Comparison of ENCODE assay signal across 24 cellular contexts in the genomic region with DNA sequence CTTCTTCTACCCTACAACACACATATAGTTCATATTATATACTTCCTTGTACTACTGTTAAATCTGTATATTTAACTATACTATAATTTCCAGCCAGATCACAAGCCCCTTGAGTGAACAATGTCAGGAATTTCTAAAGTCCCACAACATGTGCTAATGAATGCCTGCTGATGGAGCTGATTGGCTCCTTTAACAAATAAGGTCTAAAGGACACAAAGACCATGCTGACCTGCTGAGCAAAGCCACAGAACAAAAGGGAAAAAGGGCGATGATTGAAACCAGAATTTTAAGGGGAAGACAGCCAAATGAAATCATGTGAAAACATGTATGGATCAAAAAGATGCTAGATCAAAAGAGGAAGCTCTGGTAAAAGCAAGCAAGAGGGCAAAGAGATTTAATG.
DNase-seq lines count a peak whose midpoint lies in the region; ATAC-seq and TF ChIP-seq lines count a peak whose summit lies in the region.
"Had no signal": no experiment of that assay in that cellular context is flagged by ENCODE, and none has a peak within 500 bp of the region (broad histone marks: within the 10 kb centered on the region; RNA-seq: fewer than 3 reads in every experiment).

No MANE protein-coding gene starts in this region.

- no peaks in the 10 kb centered on the region for H3K27me3 ChIP-seq in Caco-2 (replicated peaks; ENCODE audit: control insufficient read depth, insufficient read depth, low read length)
- no peaks in the 10 kb centered on the region for H3K27me3 ChIP-seq in HUES6 (ENCODE audit: control insufficient read depth, insufficient read depth, low read length)
- no peaks in the 10 kb centered on the region for H3K27me3 ChIP-seq in endodermal cell (ENCODE audit: control insufficient read depth, insufficient read depth, low read length, poor library complexity, severe bottlenecking)
- no peaks in the 10 kb centered on the region for H3K27me3 ChIP-seq in neural progenitor cell
- H3K27me3 ChIP-seq: BLaER1 treated with 17β-estradiol and CSF1 and Interleukin-3, amounts not matched to agents 10 nM and 100 nM had no signal

- H3K27me3 Mint-ChIP-seq in Caco-2 (ENCODE audit: insufficient read depth, unreplicated experiment) (no peaks in the 10 kb centered on the region), endodermal cell (ENCODE audit: insufficient read depth) (no peaks in the 10 kb centered on the region), neural progenitor cell (ENCODE audit: insufficient read depth, low read depth) (no peaks in the 10 kb centered on the region)

- H3K27ac Mint-ChIP-seq in Caco-2 (ENCODE audit: unreplicated experiment) (peak overlapping the region; percentile 1), endodermal cell (peak overlapping the region; percentile 29), neural progenitor cell (peak overlapping the region; percentile 87)
- H3K27ac Mint-ChIP-seq: CD8-positive, alpha-beta T cell had no signal

- H3K4me3 Mint-ChIP-seq in Caco-2 (ENCODE audit: unreplicated experiment) (no peak overlapping the region), endodermal cell (no peak overlapping the region), neural progenitor cell (peak overlapping the region; percentile 3)
- H3K4me3 Mint-ChIP-seq: CD8-positive, alpha-beta T cell had no signal

- H3F3A ChIP-seq in neural progenitor cell (ENCODE audit: low read depth) = peaks cover 23% of the 10 kb centered on the region

- H2AFZ ChIP-seq in neural progenitor cell (replicated peaks) = no peak overlapping the region

- TF ChIP-seq CTCF in Caco-2 (IDR thresholded peaks at IDR 0.05; ENCODE audit: insufficient read depth in 1 of 2, low read depth in 1 of 2, low read length in 1 of 2, severe bottlenecking in 1 of 2, unreplicated experiment in 1 of 2) = no peak
- no peak for TF ChIP-seq CTCF in endodermal cell (conservative IDR thresholded peaks at IDR 0.05)
- no peak for TF ChIP-seq CTCF in neural progenitor cell (IDR thresholded peaks at IDR 0.05)

- no peaks in the 10 kb centered on the region for H3K79me2 ChIP-seq in neural progenitor cell (ENCODE audit: low read depth)

- POLR2A ChIA-PET in Caco-2 (lab: Charles Lee) = no interaction called here

- no peak overlapping the region for H3K9ac ChIP-seq in HUES6 (ENCODE audit: low read length)
- H3K9ac ChIP-seq in endodermal cell (ENCODE audit: extremely low read depth, low read length, poor library complexity, severe bottlenecking) = no peak overlapping the region
- no peak overlapping the region for H3K9ac ChIP-seq in neural progenitor cell
- H3K9ac ChIP-seq: BLaER1 treated with 17β-estradiol and CSF1 and Interleukin-3, amounts not matched to agents 10 nM and 100 nM; SK-N-SH had no signal

- intact Hi-C loops in Caco-2 (cut with micrococcal nuclease; ENCODE audit: unreplicated experiment) = no loop called here

- 67% methylated on average over 1 of the region's 1 CpG; no CpG with 5 or more reads in 1 of the 2 experiments for WGBS in endodermal cell (ENCODE audit: insufficient coverage in 1 of 2, insufficient read length in 1 of 2), 2 experiments

- no peak for DNase-seq in Caco-2
- DNase-seq in endodermal cell = no peak
- DNase-seq in neural progenitor cell (ENCODE audit: low spot score) = peak; percentile 82
- DNase-seq in D341Med (ENCODE audit: low spot score) = no peak
- no peak for DNase-seq in NK-92 treated with Interleukin-12 subunit alpha and Interleukin-12 subunit beta, amount 100 ng/mL, for 24 hours (lab: John Stamatoyannopoulos, UW)
- DNase-seq: 8988T; CD8-positive, alpha-beta T cell; DMS53; GDM1; GOT3; KG1; NCI-H1105; NCI-H146; NCI-H2029; NCI-H2227 treated with DMSO at 0.1 percent for 48 hours; NCI-H510A treated with DMSO at 0.1 percent for 48 hours; NCI-H774; SIG-M5; SK-N-SH had no signal

- H3K36me3 Mint-ChIP-seq in Caco-2 (ENCODE audit: insufficient read depth, unreplicated experiment) (peaks cover 79% of the 10 kb centered on the region), endodermal cell (ENCODE audit: low read depth) (no peaks in the 10 kb centered on the region), neural progenitor cell (peaks cover 2% of the 10 kb centered on the region)
- H3K36me3 Mint-ChIP-seq: CD8-positive, alpha-beta T cell had no signal

- no peaks in the 10 kb centered on the region for H3K4me1 ChIP-seq in Caco-2
- peaks cover 22% of the 10 kb centered on the region for H3K4me1 ChIP-seq in HUES6 (ENCODE audit: control insufficient read depth, insufficient read depth, low read length)
- H3K4me1 ChIP-seq in endodermal cell (ENCODE audit: control insufficient read depth, insufficient read depth, low read length) = no peaks in the 10 kb centered on the region
- H3K4me1 ChIP-seq in neural progenitor cell = peaks cover 46% of the 10 kb centered on the region

- no TSS peak for BruUV-seq in Caco-2 (replicated peaks; lab: Mats Ljungman, UMichigan)

- no peaks in the 10 kb centered on the region for H3K9me3 Mint-ChIP-seq in Caco-2 (ENCODE audit: unreplicated experiment)
- H3K9me3 Mint-ChIP-seq in endodermal cell = peaks cover 4% of the 10 kb centered on the region
- peaks cover 23% of the 10 kb centered on the region for H3K9me3 Mint-ChIP-seq in neural progenitor cell

- peaks cover 12% of the 10 kb centered on the region for H3K4me1 Mint-ChIP-seq in Caco-2 (ENCODE audit: low read depth, unreplicated experiment)
- H3K4me1 Mint-ChIP-seq in endodermal cell = peaks cover 12% of the 10 kb centered on the region
- peaks cover 32% of the 10 kb centered on the region for H3K4me1 Mint-ChIP-seq in neural progenitor cell

- CTCF ChIA-PET in Caco-2 (lab: Charles Lee) = no interaction called here

- H3K4me3 ChIP-seq in Caco-2 (ENCODE audit: low read depth, low read length) (no peak overlapping the region), HUES6 (ENCODE audit: low read depth, low read length) (no peak overlapping the region), endodermal cell (ENCODE audit: low read length) (no peak overlapping the region), neural progenitor cell (no peak overlapping the region)
- H3K4me3 ChIP-seq: BLaER1 treated with 17β-estradiol and CSF1 and Interleukin-3, amounts not matched to agents 10 nM and 100 nM had no signal

- H3K4me2 ChIP-seq in neural progenitor cell = peak overlapping the region; percentile 35
- H3K4me2 ChIP-seq: BLaER1 treated with 17β-estradiol and CSF1 and Interleukin-3, amounts not matched to agents 10 nM and 100 nM; SK-N-SH had no signal

- peaks cover 1% of the 10 kb centered on the region; the same call in 1 of the 2 replicates for H3K36me3 ChIP-seq in Caco-2 (ENCODE audit: control insufficient read depth, insufficient read depth, low read length)
- H3K36me3 ChIP-seq in HUES6 (ENCODE audit: control insufficient read depth, insufficient read depth, low read length) = no peaks in the 10 kb centered on the region
- no peaks in the 10 kb centered on the region for H3K36me3 ChIP-seq in endodermal cell (ENCODE audit: control insufficient read depth, insufficient read depth, low read length)
- peaks cover 7% of the 10 kb centered on the region for H3K36me3 ChIP-seq in neural progenitor cell
- H3K36me3 ChIP-seq: BLaER1 treated with 17β-estradiol and CSF1 and Interleukin-3, amounts not matched to agents 10 nM and 100 nM had no signal

- H3K27ac ChIP-seq in HUES6 (ENCODE audit: low read depth, low read length) = peak overlapping the region; percentile 46; the same call in 1 of the 2 replicates
- H3K27ac ChIP-seq in endodermal cell (ENCODE audit: low read depth, low read length) = peak overlapping the region; percentile 85
- peak overlapping the region; percentile 83 for H3K27ac ChIP-seq in neural progenitor cell
- H3K27ac ChIP-seq: BLaER1 treated with 17β-estradiol and CSF1 and Interleukin-3, amounts not matched to agents 10 nM and 100 nM had no signal

- ATAC-seq in HG03095 (IDR thresholded peaks at IDR 0.05; ENCODE audit: unreplicated experiment) (no peak), GM21528 (IDR thresholded peaks at IDR 0.05; ENCODE audit: low FRiP score, unreplicated experiment) (no peak)
- ATAC-seq: CD8-positive, alpha-beta T cell; Panc1 had no signal

- no peaks in the 10 kb centered on the region for H4K20me1 ChIP-seq in neural progenitor cell (ENCODE audit: low read depth)
- H4K20me1 ChIP-seq: BLaER1 treated with 17β-estradiol and CSF1 and Interleukin-3, amounts not matched to agents 10 nM and 100 nM had no signal

- peaks cover 5% of the 10 kb centered on the region for H3K9me3 ChIP-seq in Caco-2
- H3K9me3 ChIP-seq in HUES6 (ENCODE audit: control insufficient read depth, insufficient read depth, low read depth, low read length) = no peaks in the 10 kb centered on the region
- peaks cover 28% of the 10 kb centered on the region for H3K9me3 ChIP-seq in endodermal cell (ENCODE audit: control insufficient read depth, low read length)
- H3K9me3 ChIP-seq in neural progenitor cell (ENCODE audit: low read depth) = peaks cover 9% of the 10 kb centered on the region
- H3K9me3 ChIP-seq: SK-N-SH had no signal

Comparison
In these comparisons a context has a peak if more than half of its experiments do, and no peak if none do; other contexts are left out.
1. H3K27ac Mint-ChIP-seq: peak in every context shown above with its lines; median percentile 87 in neural progenitor cell; 29 in endodermal cell; 1 in Caco-2.